Comparison of ENCODE assay signal across 8 cellular contexts in genomic region chr20:53707341-53708102, GRCh38.
DNase-seq lines count a peak whose midpoint lies in the region; ATAC-seq and TF ChIP-seq lines count a peak whose summit lies in the region.

No MANE protein-coding gene starts in this region.

- H3K36me3 Mint-ChIP-seq in T-cell, result no peaks in the 10 kb centered on the region

- H3K9me3 Mint-ChIP-seq in T-cell, result no peaks in the 10 kb centered on the region

- CTCF ChIA-PET in T-cell (lab: Charles Lee), result interaction anchor here (0.6 to 1.4 kb wide), 4 partner anchors 24 to 208 kb away, joined by 3 to 6 read pairs (median 4); no protein-coding TSS in a partner anchor

- no peaks in the 10 kb centered on the region for H3K9me3 ChIP-seq in heart right ventricle
- no peaks in the 10 kb centered on the region for H3K9me3 ChIP-seq in thyroid gland

- TF ChIP-seq CTCF in heart right ventricle (IDR thresholded peaks at IDR 0.05) (no peak), thyroid gland (IDR thresholded peaks at IDR 0.05) (no peak)

- H3K36me3 ChIP-seq in heart right ventricle, result no peaks in the 10 kb centered on the region
- H3K36me3 ChIP-seq in thyroid gland, result no peaks in the 10 kb centered on the region

- DNase-seq in activated naive CD4-positive, alpha-beta T cell treated with Interleukin-2 at 50 U/mL for 16 hours, result peak; percentile 53
- DNase-seq in activated naive CD4-positive, alpha-beta T cell treated with anti-CD3 and anti-CD28 coated beads, Interleukin-2, amount 50 U/mL, for 16 hours, result no peak
- no peak for DNase-seq in T-cell
- peak in 1 of 2 donors; percentile 16 for DNase-seq in heart right ventricle
- no peak for DNase-seq in thyroid gland
- DNase-seq in hypothalamus (lab: John Stamatoyannopoulos, UW), result no peak
- no peak for DNase-seq in COLO829 (ENCODE audit: low spot score)

- no peak overlapping the region for H3K4me3 ChIP-seq in heart right ventricle
- no peak overlapping the region for H3K4me3 ChIP-seq in thyroid gland (replicated peaks in 1 of 3)

- WGBS in heart right ventricle, 2 donors, result 73 to 82% methylated on average over 6 of the region's 6 CpGs
- 77 to 85% methylated on average over 6 of the region's 6 CpGs for WGBS in thyroid gland, 2 donors

- no peak for TF ChIP-seq POLR2A in thyroid gland (IDR thresholded peaks at IDR 0.05)

- peak overlapping the region; percentile 97 to 98 for H3K27ac Mint-ChIP-seq in T-cell

- POLR2A ChIA-PET in T-cell (lab: Charles Lee), result interaction anchor here in 1 of 2 donors (0.5 kb wide), 1 partner anchor 120 kb away, joined by 4 read pairs; no protein-coding TSS in a partner anchor

- H3K27me3 Mint-ChIP-seq in T-cell, result no peaks in the 10 kb centered on the region

- H3K4me1 Mint-ChIP-seq in T-cell, result peaks cover 45 to 51% (median 48%) of the 10 kb centered on the region in 3 donors

- H3K27ac ChIP-seq in heart right ventricle (peak overlapping the region in 5 of 10 donors; percentile 13 to 81 (median 43)), thyroid gland (peak overlapping the region in 2 of 3 donors; percentile 4 to 49)

- ATAC-seq in HG03108 (IDR thresholded peaks at IDR 0.05; ENCODE audit: unreplicated experiment) (peak; percentile 29), T-cell (replicated peaks in 1 of 4) (no peak), heart right ventricle (peak in 7 of 8 donors; percentile 29 to 77 (median 66))

- H3K27me3 ChIP-seq in heart right ventricle (no peaks in the 10 kb centered on the region), thyroid gland (no peaks in the 10 kb centered on the region)

- H3K4me1 ChIP-seq in heart right ventricle (peaks cover 0 to 33% (median 9%) of the 10 kb centered on the region in 9 donors), thyroid gland (peaks cover 13 to 35% of the 10 kb centered on the region in 2 donors)

- intact Hi-C loops in heart right ventricle (cut with DNase I) (no loop called here), thyroid gland (cut with DNase I) (no loop called here)

- H3K4me3 Mint-ChIP-seq in T-cell, result peak overlapping the region; percentile 59 to 66 (median 61)

Comparison
In these comparisons a context has a peak if more than half of its experiments do, and no peak if none do; other contexts are left out.
1. ATAC-seq: peak in HG03108 (single experiment) and heart right ventricle (7 of 8); none in T-cell (0 of 4).